1 cellular context compared by ENCODE assay signal in the genomic region with DNA sequence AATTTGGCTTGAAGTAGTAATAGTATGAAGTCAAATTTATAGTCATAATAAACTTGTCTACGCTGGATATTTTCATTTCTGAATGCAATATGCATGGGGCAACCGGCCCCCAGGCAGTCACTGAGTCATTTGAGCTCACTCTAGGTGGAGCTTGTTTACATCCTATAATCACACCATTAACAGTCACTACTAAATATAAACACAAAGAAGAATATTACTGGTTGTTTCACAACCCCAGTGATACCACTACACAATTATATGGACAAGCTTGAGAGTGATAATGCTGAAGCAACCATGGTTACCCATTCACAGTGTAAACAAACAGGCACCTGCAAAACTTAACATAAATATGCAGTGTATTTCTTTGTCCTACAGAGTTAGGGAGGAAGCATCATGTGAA.
TF ChIP-seq lines count a peak whose summit lies in the region.

No MANE protein-coding gene starts in this region.

TF ChIP-seq in K562, 482 proteins besides CTCF, POLR2A, EP300 and RAD21 (continued from another document):
- no peak for TF ChIP-seq ZNF717 (CRISPR knock-in tag; IDR thresholded peaks at IDR 0.05)
- TF ChIP-seq RFX1 (IDR thresholded peaks at IDR 0.05) = peak; percentile 72
- peak; percentile 71 to 86 for TF ChIP-seq FOXK2 (conservative IDR thresholded peaks at IDR 0.05 in 1 of 2, IDR thresholded peaks at IDR 0.05 in 1 of 2; ENCODE audit: low read depth in 2 of 2)
- TF ChIP-seq POU5F1 (IDR thresholded peaks at IDR 0.05; ENCODE audit: borderline replicate concordance, low read depth, low read length, partially characterized antibody) = no peak
- peak; percentile 33; the same call in 1 of the 2 replicates for TF ChIP-seq ARID1B (IDR thresholded peaks at IDR 0.05)
- no peak for TF ChIP-seq NR2C2 (CRISPR knock-in tag; IDR thresholded peaks at IDR 0.05)
- peak; percentile 22; the same call in 1 of the 2 replicates for TF ChIP-seq NR2C2 (tag; IDR thresholded peaks at IDR 0.05)
- TF ChIP-seq SOX6 (IDR thresholded peaks at IDR 0.05) = peak; percentile 50; the same call in 1 of the 2 replicates
- no peak for TF ChIP-seq RBM15 (IDR thresholded peaks at IDR 0.05; ENCODE audit: insufficient read depth, low read length)
- TF ChIP-seq, protein P1, sequence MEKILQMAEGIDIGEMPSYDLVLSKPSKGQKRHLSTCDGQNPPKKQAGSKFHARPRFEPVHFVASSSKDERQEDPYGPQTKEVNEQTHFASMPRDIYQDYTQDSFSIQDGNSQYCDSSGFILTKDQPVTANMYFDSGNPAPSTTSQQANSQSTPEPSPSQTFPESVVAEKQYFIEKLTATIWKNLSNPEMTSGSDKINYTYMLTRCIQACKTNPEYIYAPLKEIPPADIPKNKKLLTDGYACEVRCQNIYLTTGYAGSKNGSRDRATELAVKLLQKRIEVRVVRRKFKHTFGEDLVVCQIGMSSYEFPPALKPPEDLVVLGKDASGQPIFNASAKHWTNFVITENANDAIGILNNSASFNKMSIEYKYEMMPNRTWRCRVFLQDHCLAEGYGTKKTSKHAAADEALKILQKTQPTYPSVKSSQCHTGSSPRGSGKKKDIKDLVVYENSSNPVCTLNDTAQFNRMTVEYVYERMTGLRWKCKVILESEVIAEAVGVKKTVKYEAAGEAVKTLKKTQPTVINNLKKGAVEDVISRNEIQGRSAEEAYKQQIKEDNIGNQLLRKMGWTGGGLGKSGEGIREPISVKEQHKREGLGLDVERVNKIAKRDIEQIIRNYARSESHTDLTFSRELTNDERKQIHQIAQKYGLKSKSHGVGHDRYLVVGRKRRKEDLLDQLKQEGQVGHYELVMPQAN (IDR thresholded peaks at IDR 0.05; ENCODE audit: borderline replicate concordance) = no peak
- peak; percentile 99 for TF ChIP-seq FOXJ2 (tag; IDR thresholded peaks at IDR 0.05)
- no peak for TF ChIP-seq YBX1 (IDR thresholded peaks at IDR 0.05)
- 0 out of 2 replicates have a peak, but pooled peaks have one; percentile 34 for TF ChIP-seq FOXJ3 (CRISPR knock-in tag; IDR thresholded peaks at IDR 0.05)
- peak; percentile 68 for TF ChIP-seq CEBPB (tag; IDR thresholded peaks at IDR 0.05)
- TF ChIP-seq, protein P2, sequence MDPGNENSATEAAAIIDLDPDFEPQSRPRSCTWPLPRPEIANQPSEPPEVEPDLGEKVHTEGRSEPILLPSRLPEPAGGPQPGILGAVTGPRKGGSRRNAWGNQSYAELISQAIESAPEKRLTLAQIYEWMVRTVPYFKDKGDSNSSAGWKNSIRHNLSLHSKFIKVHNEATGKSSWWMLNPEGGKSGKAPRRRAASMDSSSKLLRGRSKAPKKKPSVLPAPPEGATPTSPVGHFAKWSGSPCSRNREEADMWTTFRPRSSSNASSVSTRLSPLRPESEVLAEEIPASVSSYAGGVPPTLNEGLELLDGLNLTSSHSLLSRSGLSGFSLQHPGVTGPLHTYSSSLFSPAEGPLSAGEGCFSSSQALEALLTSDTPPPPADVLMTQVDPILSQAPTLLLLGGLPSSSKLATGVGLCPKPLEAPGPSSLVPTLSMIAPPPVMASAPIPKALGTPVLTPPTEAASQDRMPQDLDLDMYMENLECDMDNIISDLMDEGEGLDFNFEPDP (CRISPR knock-in tag; IDR thresholded peaks at IDR 0.05) = no peak
- TF ChIP-seq, protein P3, sequence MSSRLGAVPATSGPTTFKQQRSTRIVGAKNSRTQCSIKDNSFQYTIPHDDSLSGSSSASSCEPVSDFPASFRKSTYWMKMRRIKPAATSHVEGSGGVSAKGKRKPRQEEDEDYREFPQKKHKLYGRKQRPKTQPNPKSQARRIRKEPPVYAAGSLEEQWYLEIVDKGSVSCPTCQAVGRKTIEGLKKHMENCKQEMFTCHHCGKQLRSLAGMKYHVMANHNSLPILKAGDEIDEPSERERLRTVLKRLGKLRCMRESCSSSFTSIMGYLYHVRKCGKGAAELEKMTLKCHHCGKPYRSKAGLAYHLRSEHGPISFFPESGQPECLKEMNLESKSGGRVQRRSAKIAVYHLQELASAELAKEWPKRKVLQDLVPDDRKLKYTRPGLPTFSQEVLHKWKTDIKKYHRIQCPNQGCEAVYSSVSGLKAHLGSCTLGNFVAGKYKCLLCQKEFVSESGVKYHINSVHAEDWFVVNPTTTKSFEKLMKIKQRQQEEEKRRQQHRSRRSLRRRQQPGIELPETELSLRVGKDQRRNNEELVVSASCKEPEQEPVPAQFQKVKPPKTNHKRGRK (tag; IDR thresholded peaks at IDR 0.05) = no peak
- TF ChIP-seq FOSL1 (tag; conservative IDR thresholded peaks at IDR 0.05) = peak; percentile 57
- TF ChIP-seq MCM2 (IDR thresholded peaks at IDR 0.05; ENCODE audit: low read depth) = no peak
- TF ChIP-seq TEAD4 (IDR thresholded peaks at IDR 0.05; ENCODE audit: low read length) = peak; percentile 42; the same call in 1 of the 2 replicates
- no peak for TF ChIP-seq TEAD4 (CRISPR knock-in tag; IDR thresholded peaks at IDR 0.05; ENCODE audit: borderline replicate concordance)
- TF ChIP-seq SETDB1 (IDR thresholded peaks at IDR 0.05; ENCODE audit: low read length) = no peak
- no peak for TF ChIP-seq ZNF280B (CRISPR knock-in tag; IDR thresholded peaks at IDR 0.05)
- no peak for TF ChIP-seq NCOA4 (IDR thresholded peaks at IDR 0.05; ENCODE audit: partially characterized antibody)
